ENCODE assay signal across 10 cellular contexts in genomic region chr12:92297932-92298681, GRCh38.
DNase-seq lines count a peak whose midpoint lies in the region; ATAC-seq and TF ChIP-seq lines count a peak whose summit lies in the region.
"Had no signal": no experiment of that assay in that cellular context is flagged by ENCODE, and none has a peak within 500 bp of the region (broad histone marks: within the 10 kb centered on the region; RNA-seq: fewer than 3 reads in every experiment).

No MANE protein-coding gene starts in this region.

- peak; percentile 27 for DNase-seq in GM10248 (ENCODE audit: extremely low spot score)
- DNase-seq in HT1080 (ENCODE audit: low read depth) = peak; percentile 59
- DNase-seq in brain microvascular endothelial cell = peak; percentile 55
- no peak for DNase-seq in GM13977 (ENCODE audit: low spot score)
- no peak for DNase-seq in effector CD4-positive, alpha-beta T cell
- DNase-seq: psoas muscle had no signal

- no peak overlapping the region for H3K4me2 ChIP-seq in parathyroid adenoma (ENCODE audit: low read length)

- no peak overlapping the region for H3K4me3 ChIP-seq in brain microvascular endothelial cell (ENCODE audit: low read depth, low read length)
- no peak overlapping the region for H3K4me3 ChIP-seq in parathyroid adenoma (ENCODE audit: low read depth, low read length)
- H3K4me3 ChIP-seq: psoas muscle had no signal

- H3K9me3 ChIP-seq in parathyroid adenoma (ENCODE audit: control insufficient read depth, low read length) = no peaks in the 10 kb centered on the region
- H3K9me3 ChIP-seq: psoas muscle had no signal

- no peaks in the 10 kb centered on the region for H3K27me3 ChIP-seq in brain microvascular endothelial cell (replicated peaks)
- no peaks in the 10 kb centered on the region for H3K27me3 ChIP-seq in parathyroid adenoma (ENCODE audit: control insufficient read depth, insufficient read depth, low read length)

- H3K27ac ChIP-seq in brain microvascular endothelial cell (no peak overlapping the region), parathyroid adenoma (peak overlapping the region; percentile 9)
- H3K27ac ChIP-seq: psoas muscle had no signal

- ATAC-seq in GM19455 (IDR thresholded peaks at IDR 0.05; ENCODE audit: unreplicated experiment) (no peak), GM18867 (IDR thresholded peaks at IDR 0.05; ENCODE audit: unreplicated experiment) (no peak)
- ATAC-seq: Panc1 had no signal

- in situ Hi-C loops in brain microvascular endothelial cell (cut with HindIII; ENCODE audit: low pct_ligation_motif_present, low sequenced_read_pairs) = no loop called here
- in situ Hi-C loops in GM13977 (cut with MboI; ENCODE audit: low pct_unique_long_range_greater_than_20kb, low sequenced_read_pairs, unreplicated experiment) = no loop called here

- H3K9ac ChIP-seq in parathyroid adenoma = no peak overlapping the region

- no peak for TF ChIP-seq CTCF in GM10248 (IDR thresholded peaks at IDR 0.05; ENCODE audit: control extremely low read depth, extremely low read depth, low read depth, missing control alignments)
- TF ChIP-seq CTCF in brain microvascular endothelial cell (IDR thresholded peaks at IDR 0.05; ENCODE audit: low read depth, low read length, missing control alignments) = no peak
- TF ChIP-seq CTCF in parathyroid adenoma (IDR thresholded peaks at IDR 0.05) = no peak
- no peak for TF ChIP-seq CTCF in GM13977 (IDR thresholded peaks at IDR 0.05; ENCODE audit: extremely low read depth, insufficient read depth, missing control alignments)

- POLR2A ChIA-PET in GM10248 (lab: Yijun Ruan, JAX) = no interaction called here

- peak overlapping the region; percentile 50 for H2AFZ ChIP-seq in parathyroid adenoma

- H3K36me3 ChIP-seq in brain microvascular endothelial cell (replicated peaks) (no peaks in the 10 kb centered on the region), parathyroid adenoma (ENCODE audit: control insufficient read depth, insufficient read depth, low read length) (no peaks in the 10 kb centered on the region)

- CTCF ChIA-PET in GM10248 (lab: Yijun Ruan, JAX) = interaction anchor here (1.2 to 3.8 kb wide), 5 partner anchors 12 to 70 kb away, joined by 3 to 17 read pairs (median 3); no protein-coding TSS in a partner anchor

- H3K4me1 ChIP-seq in parathyroid adenoma = peaks cover 4% of the 10 kb centered on the region

- no peaks in the 10 kb centered on the region for H3K79me2 ChIP-seq in parathyroid adenoma

Comparison
In these comparisons a context has a peak if more than half of its experiments do, and no peak if none do; other contexts are left out.
1. DNase-seq: peak in GM10248 (single experiment), HT1080 (single experiment) and brain microvascular endothelial cell (single experiment); none in GM13977 (single experiment) and effector CD4-positive, alpha-beta T cell (single experiment).